1 cellular context compared by ENCODE assay signal in genomic region chr16:22948603-22949368, GRCh38.
TF ChIP-seq lines count a peak whose summit lies in the region.

No MANE protein-coding gene starts in this region.

TF ChIP-seq in HEK293, 187 proteins besides CTCF, POLR2A, EP300 and RAD21 (continued from another document):
- TF ChIP-seq, protein P1, sequence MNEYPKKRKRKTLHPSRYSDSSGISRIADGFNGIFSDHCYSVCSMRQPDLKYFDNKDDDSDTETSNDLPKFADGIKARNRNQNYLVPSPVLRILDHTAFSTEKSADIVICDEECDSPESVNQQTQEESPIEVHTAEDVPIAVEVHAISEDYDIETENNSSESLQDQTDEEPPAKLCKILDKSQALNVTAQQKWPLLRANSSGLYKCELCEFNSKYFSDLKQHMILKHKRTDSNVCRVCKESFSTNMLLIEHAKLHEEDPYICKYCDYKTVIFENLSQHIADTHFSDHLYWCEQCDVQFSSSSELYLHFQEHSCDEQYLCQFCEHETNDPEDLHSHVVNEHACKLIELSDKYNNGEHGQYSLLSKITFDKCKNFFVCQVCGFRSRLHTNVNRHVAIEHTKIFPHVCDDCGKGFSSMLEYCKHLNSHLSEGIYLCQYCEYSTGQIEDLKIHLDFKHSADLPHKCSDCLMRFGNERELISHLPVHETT (tag by site-specific recombination; IDR thresholded peaks at IDR 0.05) = no peak
- TF ChIP-seq, protein P2, sequence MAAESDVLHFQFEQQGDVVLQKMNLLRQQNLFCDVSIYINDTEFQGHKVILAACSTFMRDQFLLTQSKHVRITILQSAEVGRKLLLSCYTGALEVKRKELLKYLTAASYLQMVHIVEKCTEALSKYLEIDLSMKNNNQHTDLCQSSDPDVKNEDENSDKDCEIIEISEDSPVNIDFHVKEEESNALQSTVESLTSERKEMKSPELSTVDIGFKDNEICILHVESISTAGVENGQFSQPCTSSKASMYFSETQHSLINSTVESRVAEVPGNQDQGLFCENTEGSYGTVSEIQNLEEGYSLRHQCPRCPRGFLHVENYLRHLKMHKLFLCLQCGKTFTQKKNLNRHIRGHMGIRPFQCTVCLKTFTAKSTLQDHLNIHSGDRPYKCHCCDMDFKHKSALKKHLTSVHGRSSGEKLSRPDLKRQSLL (tag by site-specific recombination; IDR thresholded peaks at IDR 0.05) = no peak
- TF ChIP-seq ZBTB17 (tag by site-specific recombination; IDR thresholded peaks at IDR 0.05) (peak; percentile 39; the same call in 1 of the 2 replicates), ZSCAN23 (tag by site-specific recombination; IDR thresholded peaks at IDR 0.05) (no peak), YY2 (tag by site-specific recombination; IDR thresholded peaks at IDR 0.05) (no peak), ZNF133 (tag by site-specific recombination; IDR thresholded peaks at IDR 0.05) (no peak), ZNF114 (tag by site-specific recombination; IDR thresholded peaks at IDR 0.05) (no peak), KLF17 (tag by site-specific recombination; IDR thresholded peaks at IDR 0.05) (0 out of 2 replicates have a peak, but pooled peaks have one; percentile 38), ZBTB20 (tag by site-specific recombination; IDR thresholded peaks at IDR 0.05) (no peak), ZSCAN16 (tag by site-specific recombination; IDR thresholded peaks at IDR 0.05) (peak; percentile 88), OVOL3 (tag by site-specific recombination; IDR thresholded peaks at IDR 0.05) (no peak), ZSCAN5A (tag by site-specific recombination; IDR thresholded peaks at IDR 0.05) (0 out of 2 replicates have a peak, but pooled peaks have one; percentile 26), ZNF169 (tag by site-specific recombination; IDR thresholded peaks at IDR 0.05) (no peak), ZNF843 (tag by site-specific recombination; IDR thresholded peaks at IDR 0.05) (no peak), EGR2 (tag by site-specific recombination; IDR thresholded peaks at IDR 0.05; ENCODE audit: low read depth) (no peak), ZNF621 (tag by site-specific recombination; IDR thresholded peaks at IDR 0.05) (no peak), SETDB1 (IDR thresholded peaks at IDR 0.05; ENCODE audit: insufficient read length, low read length) (peak; percentile 37), ZNF629 (tag by site-specific recombination; IDR thresholded peaks at IDR 0.05) (no peak), ZNF521 (tag by site-specific recombination; IDR thresholded peaks at IDR 0.05) (no peak), ZNF513 (tag by site-specific recombination; IDR thresholded peaks at IDR 0.05) (no peak)
- TF ChIP-seq, protein P3, sequence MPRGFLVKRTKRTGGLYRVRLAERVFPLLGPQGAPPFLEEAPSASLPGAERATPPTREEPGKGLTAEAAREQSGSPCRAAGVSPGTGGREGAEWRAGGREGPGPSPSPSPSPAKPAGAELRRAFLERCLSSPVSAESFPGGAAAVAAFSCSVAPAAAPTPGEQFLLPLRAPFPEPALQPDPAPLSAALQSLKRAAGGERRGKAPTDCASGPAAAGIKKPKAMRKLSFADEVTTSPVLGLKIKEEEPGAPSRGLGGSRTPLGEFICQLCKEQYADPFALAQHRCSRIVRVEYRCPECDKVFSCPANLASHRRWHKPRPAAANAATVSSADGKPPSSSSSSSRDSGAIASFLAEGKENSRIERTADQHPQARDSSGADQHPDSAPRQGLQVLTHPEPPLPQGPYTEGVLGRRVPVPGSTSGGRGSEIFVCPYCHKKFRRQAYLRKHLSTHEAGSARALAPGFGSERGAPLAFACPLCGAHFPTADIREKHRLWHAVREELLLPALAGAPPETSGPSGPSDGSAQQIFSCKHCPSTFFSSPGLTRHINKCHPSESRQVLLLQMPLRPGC (tag by site-specific recombination; IDR thresholded peaks at IDR 0.05) = no peak
TF ChIP-seq in HEK293: peak in this region for 18.
